1 cellular context compared by ENCODE assay signal in the genomic region with DNA sequence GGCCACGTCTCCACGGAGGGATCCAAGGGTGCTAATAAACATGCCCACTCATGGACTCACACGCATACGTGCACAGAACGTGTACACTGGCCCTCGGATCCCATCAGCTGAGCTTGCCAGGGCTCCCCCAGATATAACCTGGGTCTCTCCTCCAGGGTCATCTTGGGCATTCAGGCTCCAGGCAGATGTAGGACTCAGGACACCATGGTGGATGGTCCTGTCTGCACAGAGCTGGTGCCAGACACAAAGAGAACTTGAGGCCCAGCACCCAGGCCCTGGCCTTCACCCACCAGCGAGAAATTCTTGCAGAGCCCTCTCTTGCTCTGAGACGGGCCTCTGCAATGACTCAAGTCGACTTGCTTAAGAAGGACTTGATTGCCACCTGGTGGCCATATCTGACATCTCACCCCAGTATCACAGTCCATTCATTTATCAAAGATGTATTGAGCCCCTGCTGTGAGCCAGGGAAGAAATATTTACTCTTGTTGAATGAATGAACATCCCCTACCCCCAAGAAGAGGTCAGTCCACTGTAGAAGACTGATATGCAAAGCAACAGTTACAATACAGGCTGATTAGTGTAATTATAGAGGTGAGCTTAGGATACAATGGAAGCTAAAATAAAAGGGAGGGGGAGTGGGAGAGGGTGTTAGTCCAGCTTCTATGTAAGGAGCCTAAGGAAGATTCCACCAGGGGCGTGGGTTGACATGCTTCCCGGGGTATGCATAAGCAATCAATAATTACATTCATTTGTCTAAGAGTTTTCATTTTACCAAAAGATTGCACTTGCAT.
TF ChIP-seq lines count a peak whose summit lies in the region.

No MANE protein-coding gene starts in this region.

TF ChIP-seq in HepG2, 621 proteins besides CTCF, POLR2A, EP300 and RAD21:
- TF ChIP-seq, protein P1, sequence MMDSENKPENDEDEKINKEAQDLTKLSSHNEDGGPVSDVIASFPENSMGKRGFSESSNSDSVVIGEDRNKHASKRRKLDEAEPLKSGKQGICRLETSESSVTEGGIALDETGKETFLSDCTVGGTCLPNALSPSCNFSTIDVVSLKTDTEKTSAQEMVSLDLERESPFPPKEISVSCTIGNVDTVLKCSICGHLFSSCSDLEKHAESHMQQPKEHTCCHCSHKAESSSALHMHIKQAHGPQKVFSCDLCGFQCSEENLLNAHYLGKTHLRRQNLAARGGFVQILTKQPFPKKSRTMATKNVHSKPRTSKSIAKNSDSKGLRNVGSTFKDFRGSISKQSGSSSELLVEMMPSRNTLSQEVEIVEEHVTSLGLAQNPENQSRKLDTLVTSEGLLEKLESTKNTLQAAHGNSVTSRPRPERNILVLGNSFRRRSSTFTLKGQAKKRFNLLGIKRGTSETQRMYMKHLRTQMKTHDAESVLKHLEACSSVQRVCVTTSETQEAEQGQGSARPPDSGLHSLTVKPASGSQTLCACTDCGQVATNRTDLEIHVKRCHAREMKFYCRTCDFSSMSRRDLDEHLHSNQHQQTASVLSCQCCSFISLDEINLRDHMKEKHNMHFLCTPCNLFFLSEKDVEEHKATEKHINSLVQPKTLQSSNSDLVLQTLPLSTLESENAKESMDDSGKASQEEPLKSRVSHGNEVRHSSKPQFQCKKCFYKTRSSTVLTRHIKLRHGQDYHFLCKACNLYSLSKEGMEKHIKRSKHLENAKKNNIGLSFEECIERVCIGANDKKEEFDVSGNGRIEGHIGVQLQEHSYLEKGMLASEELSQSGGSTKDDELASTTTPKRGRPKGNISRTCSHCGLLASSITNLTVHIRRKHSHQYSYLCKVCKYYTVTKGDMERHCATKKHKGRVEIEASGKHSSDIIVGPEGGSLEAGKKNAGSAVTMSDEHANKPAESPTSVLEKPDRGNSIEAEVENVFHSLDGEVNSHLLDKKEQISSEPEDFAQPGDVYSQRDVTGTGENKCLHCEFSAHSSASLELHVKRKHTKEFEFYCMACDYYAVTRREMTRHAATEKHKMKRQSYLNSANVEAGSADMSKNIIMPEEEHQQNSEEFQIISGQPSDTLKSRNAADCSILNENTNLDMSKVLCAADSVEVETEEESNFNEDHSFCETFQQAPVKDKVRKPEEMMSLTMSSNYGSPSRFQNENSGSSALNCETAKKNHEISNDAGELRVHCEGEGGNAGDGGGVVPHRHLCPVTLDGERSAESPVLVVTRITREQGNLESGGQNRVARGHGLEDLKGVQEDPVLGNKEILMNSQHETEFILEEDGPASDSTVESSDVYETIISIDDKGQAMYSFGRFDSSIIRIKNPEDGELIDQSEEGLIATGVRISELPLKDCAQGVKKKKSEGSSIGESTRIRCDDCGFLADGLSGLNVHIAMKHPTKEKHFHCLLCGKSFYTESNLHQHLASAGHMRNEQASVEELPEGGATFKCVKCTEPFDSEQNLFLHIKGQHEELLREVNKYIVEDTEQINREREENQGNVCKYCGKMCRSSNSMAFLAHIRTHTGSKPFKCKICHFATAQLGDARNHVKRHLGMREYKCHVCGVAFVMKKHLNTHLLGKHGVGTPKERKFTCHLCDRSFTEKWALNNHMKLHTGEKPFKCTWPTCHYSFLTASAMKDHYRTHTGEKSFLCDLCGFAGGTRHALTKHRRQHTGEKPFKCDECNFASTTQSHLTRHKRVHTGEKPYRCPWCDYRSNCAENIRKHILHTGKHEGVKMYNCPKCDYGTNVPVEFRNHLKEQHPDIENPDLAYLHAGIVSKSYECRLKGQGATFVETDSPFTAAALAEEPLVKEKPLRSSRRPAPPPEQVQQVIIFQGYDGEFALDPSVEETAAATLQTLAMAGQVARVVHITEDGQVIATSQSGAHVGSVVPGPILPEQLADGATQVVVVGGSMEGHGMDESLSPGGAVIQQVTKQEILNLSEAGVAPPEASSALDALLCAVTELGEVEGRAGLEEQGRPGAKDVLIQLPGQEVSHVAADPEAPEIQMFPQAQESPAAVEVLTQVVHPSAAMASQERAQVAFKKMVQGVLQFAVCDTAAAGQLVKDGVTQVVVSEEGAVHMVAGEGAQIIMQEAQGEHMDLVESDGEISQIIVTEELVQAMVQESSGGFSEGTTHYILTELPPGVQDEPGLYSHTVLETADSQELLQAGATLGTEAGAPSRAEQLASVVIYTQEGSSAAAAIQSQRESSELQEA (CRISPR knock-in tag; IDR thresholded peaks at IDR 0.05; ENCODE audit: not compliant biosample characterization): peak; percentile 39
- no peak for TF ChIP-seq ZNF563 (CRISPR knock-in tag; IDR thresholded peaks at IDR 0.05)
- TF ChIP-seq ZNF460 (CRISPR knock-in tag; IDR thresholded peaks at IDR 0.05; ENCODE audit: borderline replicate concordance): no peak
- TF ChIP-seq SP5 (CRISPR knock-in tag; IDR thresholded peaks at IDR 0.05; ENCODE audit: borderline replicate concordance, low read depth): 0 out of 2 replicates have a peak, but pooled peaks have one; percentile 10
- TF ChIP-seq FOSL2 (CRISPR knock-in tag; IDR thresholded peaks at IDR 0.05): peak; percentile 42
- no peak for TF ChIP-seq MAFG (CRISPR knock-in tag; IDR thresholded peaks at IDR 0.05)
- TF ChIP-seq ZBTB38 (CRISPR knock-in tag; IDR thresholded peaks at IDR 0.05): no peak
- TF ChIP-seq STAG1 (CRISPR knock-in tag; IDR thresholded peaks at IDR 0.05): peak; percentile 89
- TF ChIP-seq KDM2A (CRISPR knock-in tag; IDR thresholded peaks at IDR 0.05; ENCODE audit: borderline replicate concordance, low read depth): 0 out of 2 replicates have a peak, but pooled peaks have one; percentile 23
- TF ChIP-seq CHD2 (IDR thresholded peaks at IDR 0.05; ENCODE audit: low read depth, low read length): no peak
- TF ChIP-seq, protein P2, sequence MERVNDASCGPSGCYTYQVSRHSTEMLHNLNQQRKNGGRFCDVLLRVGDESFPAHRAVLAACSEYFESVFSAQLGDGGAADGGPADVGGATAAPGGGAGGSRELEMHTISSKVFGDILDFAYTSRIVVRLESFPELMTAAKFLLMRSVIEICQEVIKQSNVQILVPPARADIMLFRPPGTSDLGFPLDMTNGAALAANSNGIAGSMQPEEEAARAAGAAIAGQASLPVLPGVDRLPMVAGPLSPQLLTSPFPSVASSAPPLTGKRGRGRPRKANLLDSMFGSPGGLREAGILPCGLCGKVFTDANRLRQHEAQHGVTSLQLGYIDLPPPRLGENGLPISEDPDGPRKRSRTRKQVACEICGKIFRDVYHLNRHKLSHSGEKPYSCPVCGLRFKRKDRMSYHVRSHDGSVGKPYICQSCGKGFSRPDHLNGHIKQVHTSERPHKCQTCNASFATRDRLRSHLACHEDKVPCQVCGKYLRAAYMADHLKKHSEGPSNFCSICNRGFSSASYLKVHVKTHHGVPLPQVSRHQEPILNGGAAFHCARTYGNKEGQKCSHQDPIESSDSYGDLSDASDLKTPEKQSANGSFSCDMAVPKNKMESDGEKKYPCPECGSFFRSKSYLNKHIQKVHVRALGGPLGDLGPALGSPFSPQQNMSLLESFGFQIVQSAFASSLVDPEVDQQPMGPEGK (CRISPR knock-in tag; IDR thresholded peaks at IDR 0.05): no peak
- TF ChIP-seq ZNF562 (CRISPR knock-in tag; IDR thresholded peaks at IDR 0.05; ENCODE audit: borderline replicate concordance): no peak
- no peak for TF ChIP-seq RNF2 (conservative IDR thresholded peaks at IDR 0.05; ENCODE audit: low read depth)
- TF ChIP-seq ARID3A (IDR thresholded peaks at IDR 0.05; ENCODE audit: low read depth, low read length): peak; percentile 59; the same call in 1 of the 2 replicates
- TF ChIP-seq SMC3 (IDR thresholded peaks at IDR 0.05; ENCODE audit: low read length): peak; percentile 85
- no peak for TF ChIP-seq EZH2 (conservative IDR thresholded peaks at IDR 0.05; ENCODE audit: low read depth, low read length)
- no peak for TF ChIP-seq ZNF670 (CRISPR knock-in tag; IDR thresholded peaks at IDR 0.05; ENCODE audit: borderline replicate concordance)
TF ChIP-seq in HepG2: peak in this region for 7.
